In the genomic region with DNA sequence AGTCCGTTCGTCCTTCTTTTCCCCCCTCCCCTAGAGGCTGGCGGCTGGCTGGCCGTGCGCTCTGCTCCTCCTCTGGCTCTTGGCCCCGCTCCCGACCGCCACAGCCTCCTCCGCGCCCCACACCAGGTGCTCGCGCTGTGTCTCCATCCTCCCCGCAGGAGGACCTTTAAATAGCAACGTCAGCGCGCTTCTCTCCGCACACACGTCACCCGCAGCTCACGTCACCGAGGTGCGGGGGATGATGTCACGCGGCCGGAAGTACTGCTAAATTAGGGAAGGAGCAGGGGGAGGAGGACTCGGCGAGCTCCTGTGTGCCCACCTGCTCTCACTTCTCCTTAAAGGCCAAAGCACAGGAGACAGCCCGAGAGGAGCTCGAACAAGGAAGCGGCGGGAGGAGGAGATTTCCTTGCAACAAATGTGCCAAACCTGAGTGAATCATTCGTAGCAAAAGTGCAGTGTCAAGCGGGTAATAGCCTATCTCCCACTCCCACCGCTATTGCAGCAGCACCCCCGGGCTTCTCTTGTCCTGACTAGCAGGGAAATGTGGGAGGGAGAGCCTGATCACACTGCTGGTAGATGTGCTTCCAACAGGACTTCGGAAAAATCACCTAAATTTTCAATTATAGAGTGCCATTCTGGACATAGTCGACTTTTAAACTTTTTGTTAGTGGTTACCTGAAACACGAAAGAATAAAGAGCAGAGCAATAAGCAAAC, we compare ENCODE assay signal across 7 cellular contexts.
DNase-seq lines count a peak whose midpoint lies in the region; ATAC-seq and FAIRE-seq lines count a peak whose summit lies in the region.

No MANE protein-coding gene starts in this region.

- DNase-seq in GM18507 (ENCODE audit: extremely low spot score, insufficient read length, low read depth), result peak; percentile 78
- peak; percentile 43 for DNase-seq in NCI-H187 treated with DMSO at 0.1 percent for 48 hours (lab: John Stamatoyannopoulos, UW)
- peak; percentile 83 for DNase-seq in T-helper 9 cell
- DNase-seq in astrocyte of the hippocampus (ENCODE audit: low read depth, low spot score), result peak; percentile 96
- peak; percentile 76 to 83 for DNase-seq in hippocampal formation (lab: John Stamatoyannopoulos, UW)
- peak; percentile 96 for DNase-seq in retina

- ATAC-seq in HG02970 (IDR thresholded peaks at IDR 0.05; ENCODE audit: low FRiP score, unreplicated experiment), result peak; percentile 76

- FAIRE-seq in GM18507 (lab: Jason Lieb, UNC), result peak; percentile 94

Comparison
In these comparisons a context has a peak if more than half of its experiments do, and no peak if none do; other contexts are left out.
1. Peak in every context shown above with its lines: DNase-seq and ATAC-seq.
2. DNase-seq: peak in every context shown above with its lines; median percentile 96 in astrocyte of the hippocampus; 96 in retina; 83 in T-helper 9 cell; 80 in hippocampal formation; 78 in GM18507; 43 in NCI-H187 treated with DMSO at 0.1 percent for 48 hours.